16 cellular contexts compared by ENCODE assay signal in genomic region chr9:126733005-126733404, GRCh38.
A peak's percentile ranks its signal among the peaks of the same experiment; 100 is the strongest.
DNase-seq lines count a peak whose midpoint lies in the region; ATAC-seq, FAIRE-seq and TF ChIP-seq lines count a peak whose summit lies in the region.
"Had no signal": no experiment of that assay in that cellular context is flagged by ENCODE, and none has a peak within 500 bp of the region (broad histone marks: within the 10 kb centered on the region; RNA-seq: fewer than 3 reads in every experiment).

No MANE protein-coding gene starts in this region.

- H4K8ac ChIP-seq in H1 (ENCODE audit: extremely low read depth, insufficient read depth, low read length) = no peak overlapping the region

- FAIRE-seq in HepG2 (lab: Jason Lieb, UNC) (peak; percentile 81), H1 (lab: Jason Lieb, UNC) (no peak)
- FAIRE-seq: G401.6, GM12892 had no signal

- no peak overlapping the region for H2BK5ac ChIP-seq in H1 (ENCODE audit: low read depth, low read length)

- no peaks in the 10 kb centered on the region for H3K79me2 ChIP-seq in HepG2 (ENCODE audit: insufficient read depth, low read length)
- no peaks in the 10 kb centered on the region for H3K79me2 ChIP-seq in Loucy (ENCODE audit: insufficient read depth, low read length)
- H3K79me2 ChIP-seq in H1 (ENCODE audit: control insufficient read depth in 1 of 2, insufficient read depth in 2 of 2, low read length in 2 of 2) = no peaks in the 10 kb centered on the region

- H2AK5ac ChIP-seq in H1 (ENCODE audit: low read depth, low read length) = no peak overlapping the region

- no peak overlapping the region for H3K4ac ChIP-seq in H1 (replicated peaks; ENCODE audit: insufficient read length, low read depth, low read length)

- intact Hi-C loops in HepG2 (cut with micrococcal nuclease; ENCODE audit: unreplicated experiment) (no loop called here), right lobe of liver (cut with DNase I) (no loop called here)

- no peak overlapping the region for H2BK20ac ChIP-seq in H1 (ENCODE audit: low read length)

- H3K9me2 ChIP-seq in Loucy (replicated peaks; ENCODE audit: low read depth, low read length) = no peaks in the 10 kb centered on the region

- no peak overlapping the region for H4K5ac ChIP-seq in H1 (ENCODE audit: insufficient read length, low read depth, low read length)

- H2BK120ac ChIP-seq in H1 (replicated peaks; ENCODE audit: low read depth, low read length) = no peak overlapping the region

- no peak for TF ChIP-seq CTCF in HepG2 (CRISPR knock-in tag; IDR thresholded peaks at IDR 0.05)
- no peak for TF ChIP-seq CTCF in right lobe of liver (IDR thresholded peaks at IDR 0.05)
- TF ChIP-seq CTCF in Loucy (conservative IDR thresholded peaks at IDR 0.05; ENCODE audit: low read length) = no peak
- TF ChIP-seq CTCF in H1 (IDR thresholded peaks at IDR 0.05; ENCODE audit: control extremely low read depth in 1 of 3, insufficient read depth in 1 of 3, low read depth in 1 of 3, low read length in 3 of 3) = no peak
- TF ChIP-seq CTCF in right atrium auricular region (IDR thresholded peaks at IDR 0.05) = no peak

- H3K14ac ChIP-seq in H1 (ENCODE audit: insufficient read length) = no peak overlapping the region

- peaks cover 10 to 29% of the 10 kb centered on the region in 2 donors for H3K27me3 Mint-ChIP-seq in natural killer cell treated with Interleukin-12 subunit alpha and Interleukin-12 subunit beta and Interleukin-15 and Interleukin-18, amount 100 ng/mL, for 72 hours

- no peak overlapping the region for H3K9ac ChIP-seq in HepG2 (ENCODE audit: insufficient read depth, low read depth, low read length)
- no peak overlapping the region for H3K9ac ChIP-seq in Loucy (ENCODE audit: low read depth, low read length, poor library complexity, severe bottlenecking)
- no peak overlapping the region for H3K9ac ChIP-seq in H1 (replicated peaks in 1 of 4; ENCODE audit: extremely low read depth in 1 of 4, low read depth in 3 of 4, low read length in 3 of 4)

- POLR2A ChIA-PET in HepG2 (lab: Yijun Ruan, JAX) = no interaction called here
- POLR2A ChIA-PET in H1 (lab: Charles Lee; ENCODE audit: partially characterized antibody) = no interaction called here

- no peak overlapping the region for H4K91ac ChIP-seq in H1 (replicated peaks; ENCODE audit: insufficient read length, low read length)

- DNase-seq in HepG2 (ENCODE audit: low spot score) (peak; percentile 68), right lobe of liver (no peak), H1 (ENCODE audit: low read depth in 1 of 2, low spot score in 2 of 2) (peak in 1 of 2 experiments; percentile 3), right atrium auricular region (ENCODE audit: low spot score) (no peak)
- no peak for DNase-seq in natural killer cell treated with Interleukin-12 subunit alpha and Interleukin-12 subunit beta and Interleukin-15 and Interleukin-18, amount 100 ng/mL, for 72 hours (ENCODE audit: low spot score)
- no peak for DNase-seq in stimulated activated CD4-positive, alpha-beta T cell treated with anti-CD3 and anti-CD28 coated beads, Interleukin-2, amount 100 ng/mL, for 48 hours
- DNase-seq: C1 segment of cervical spinal cord; Caco-2; CD8-positive, alpha-beta T cell; DMS153; DND-41; H9 had no signal

- CTCF ChIA-PET in HepG2 (lab: Yijun Ruan, JAX; ENCODE audit: low intra/inter-chr PET ratio, low total read pairs) (no interaction called here), H1 (lab: Charles Lee; ENCODE audit: partially characterized antibody) (interaction anchor here (0.7 to 6.7 kb wide), 4 partner anchors 9 to 43 kb away, joined by 3 to 48 read pairs (median 4); no protein-coding TSS in a partner anchor)

- no peak overlapping the region for H3K27ac ChIP-seq in HepG2 (ENCODE audit: extremely low read length, insufficient read depth, low read length)
- no peak overlapping the region for H3K27ac ChIP-seq in right lobe of liver
- no peak overlapping the region for H3K27ac ChIP-seq in H1 (ENCODE audit: low read depth, low read length)
- H3K27ac ChIP-seq in right atrium auricular region = no peak overlapping the region

- no peak overlapping the region for H3K4me3 Mint-ChIP-seq in natural killer cell treated with Interleukin-12 subunit alpha and Interleukin-12 subunit beta and Interleukin-15 and Interleukin-18, amount 100 ng/mL, for 72 hours
- H3K4me3 Mint-ChIP-seq: CD8-positive, alpha-beta T cell; H9 had no signal

- H3K9me3 ChIP-seq in HepG2 (ENCODE audit: low read length) = peaks cover 8% of the 10 kb centered on the region
- H3K9me3 ChIP-seq in right lobe of liver = no peaks in the 10 kb centered on the region
- H3K9me3 ChIP-seq in Loucy (ENCODE audit: insufficient read depth, low read depth, low read length) = peaks cover 9% of the 10 kb centered on the region; the same call in 1 of the 2 replicates
- peaks cover 3% of the 10 kb centered on the region in 2 experiments; a peak in 2 of 4 replicates for H3K9me3 ChIP-seq in H1 (ENCODE audit: insufficient read depth in 2 of 2, low read depth in 1 of 2, low read length in 1 of 2)
- H3K9me3 ChIP-seq in right atrium auricular region = peaks cover 0 to 28% of the 10 kb centered on the region in 2 donors

- ATAC-seq in HepG2 = peak; percentile 90
- no peak for ATAC-seq in right lobe of liver
- ATAC-seq in natural killer cell treated with Interleukin-12 subunit alpha and Interleukin-12 subunit beta and Interleukin-15 and Interleukin-18, amount 100 ng/mL, for 72 hours = no peak
- ATAC-seq: CD8-positive, alpha-beta T cell; HCT116 had no signal

- H3K4me1 Mint-ChIP-seq in natural killer cell treated with Interleukin-12 subunit alpha and Interleukin-12 subunit beta and Interleukin-15 and Interleukin-18, amount 100 ng/mL, for 72 hours (ENCODE audit: low read depth in 2 of 2) = no peaks in the 10 kb centered on the region
- H3K4me1 Mint-ChIP-seq: H9 had no signal

- H3K23ac ChIP-seq in H1 (ENCODE audit: insufficient read length) = no peak overlapping the region

- H2AFZ ChIP-seq in HepG2 (ENCODE audit: low read length) (no peak overlapping the region), Loucy (ENCODE audit: low read length) (no peak overlapping the region), H1 (ENCODE audit: low read length) (peak overlapping the region; percentile 76)

- no TSS peak for BruUV-seq in HepG2 (replicated peaks; lab: Mats Ljungman, UMichigan)

- no peaks in the 10 kb centered on the region for H3F3A ChIP-seq in Loucy (ENCODE audit: low read depth)

- H3K4me1 ChIP-seq in HepG2 (ENCODE audit: insufficient read depth, low read length) = peaks cover 16% of the 10 kb centered on the region
- no peaks in the 10 kb centered on the region for H3K4me1 ChIP-seq in right lobe of liver
- H3K4me1 ChIP-seq in Loucy (ENCODE audit: insufficient read depth, low read length, poor library complexity, severe bottlenecking) = peaks cover 5% of the 10 kb centered on the region
- no peaks in the 10 kb centered on the region for H3K4me1 ChIP-seq in H1 (replicated peaks in 1 of 4; ENCODE audit: control insufficient read depth in 3 of 4, insufficient read depth in 4 of 4, low read length in 3 of 4)
- no peaks in the 10 kb centered on the region for H3K4me1 ChIP-seq in right atrium auricular region
- H3K4me1 ChIP-seq: Caco-2 had no signal

- H3K4me3 ChIP-seq in HepG2 (replicated peaks in 1 of 3; ENCODE audit: insufficient read depth in 1 of 3, low read depth in 2 of 3, low read length in 3 of 3) (no peak overlapping the region; a peak in 1 of 6 replicates), right lobe of liver (no peak overlapping the region), Loucy (ENCODE audit: low read length, poor library complexity, severe bottlenecking) (no peak overlapping the region), H1 (ENCODE audit: extremely low read depth in 1 of 4, insufficient read depth in 2 of 4, low read depth in 3 of 4, low read length in 4 of 4) (no peak overlapping the region), right atrium auricular region (no peak overlapping the region)

- H3K79me1 ChIP-seq in H1 (ENCODE audit: low read depth, low read length) = no peaks in the 10 kb centered on the region

- no peak for TF ChIP-seq EP300 in HepG2 (IDR thresholded peaks at IDR 0.05; ENCODE audit: low read depth in 2 of 2, low read length in 2 of 2)
- no peak for TF ChIP-seq EP300 in HepG2 (CRISPR knock-in tag; IDR thresholded peaks at IDR 0.05; ENCODE audit: borderline replicate concordance)
- TF ChIP-seq EP300 in H1 (IDR thresholded peaks at IDR 0.05; ENCODE audit: borderline replicate concordance in 1 of 2, low read depth in 2 of 2, low read length in 2 of 2) = no peak

- peak overlapping the region; percentile 68 for H3K4me2 ChIP-seq in HepG2 (ENCODE audit: low read depth, low read length)
- peak overlapping the region; percentile 5 for H3K4me2 ChIP-seq in Loucy (ENCODE audit: low read depth, low read length, poor library complexity, severe bottlenecking)
- no peak overlapping the region for H3K4me2 ChIP-seq in H1 (ENCODE audit: insufficient read depth in 1 of 2, low read depth in 2 of 2, low read length in 2 of 2)

- no peak overlapping the region for H3K56ac ChIP-seq in H1 (replicated peaks; ENCODE audit: insufficient read length, low read depth, low read length)

- H4K20me1 ChIP-seq in HepG2 (ENCODE audit: insufficient read depth, low read length) (no peaks in the 10 kb centered on the region), Loucy (ENCODE audit: insufficient read depth, low read length, poor library complexity, severe bottlenecking) (no peaks in the 10 kb centered on the region), H1 (replicated peaks in 1 of 2; ENCODE audit: control insufficient read depth in 1 of 2, insufficient read depth in 2 of 2, low read length in 2 of 2) (no peaks in the 10 kb centered on the region)

- H3K9me3 Mint-ChIP-seq in natural killer cell treated with Interleukin-12 subunit alpha and Interleukin-12 subunit beta and Interleukin-15 and Interleukin-18, amount 100 ng/mL, for 72 hours = peaks cover 6% of the 10 kb centered on the region

- H3K36me3 ChIP-seq in HepG2 (replicated peaks in 1 of 2; ENCODE audit: control insufficient read depth in 1 of 2, insufficient read depth in 2 of 2, low read length in 2 of 2) = no peaks in the 10 kb centered on the region
- H3K36me3 ChIP-seq in right lobe of liver = no peaks in the 10 kb centered on the region
- no peaks in the 10 kb centered on the region for H3K36me3 ChIP-seq in Loucy (ENCODE audit: insufficient read depth, low read length)
- H3K36me3 ChIP-seq in H1 (ENCODE audit: control insufficient read depth in 2 of 4, insufficient read depth in 4 of 4, low read length in 3 of 4) = no peaks in the 10 kb centered on the region
- H3K36me3 ChIP-seq in right atrium auricular region = no peaks in the 10 kb centered on the region

- H3K23me2 ChIP-seq in H1 (ENCODE audit: low read depth, low read length) = no peaks in the 10 kb centered on the region

- peaks cover 21% of the 10 kb centered on the region for H3K36me3 Mint-ChIP-seq in natural killer cell treated with Interleukin-12 subunit alpha and Interleukin-12 subunit beta and Interleukin-15 and Interleukin-18, amount 100 ng/mL, for 72 hours
- H3K36me3 Mint-ChIP-seq: CD8-positive, alpha-beta T cell had no signal

- 0% methylated on average over 3 of the region's 3 CpGs for WGBS in HepG2 (ENCODE audit: low lambda C conversion rate)
- WGBS in right lobe of liver (ENCODE audit: insufficient coverage, low coverage, low lambda C conversion rate, missing lambda C conversion rate) = 23% methylated on average over 3 of the region's 3 CpGs
- WGBS in H1 (ENCODE audit: extremely low coverage in 1 of 2, insufficient coverage in 1 of 2, insufficient read length in 1 of 2, insufficient replicate concordance in 2 of 2, low coverage in 1 of 2, low lambda C conversion rate in 2 of 2, missing lambda C conversion rate in 1 of 2), 2 experiments = 80% methylated on average over 3 of the region's 3 CpGs; no CpG with 5 or more reads in 1 of the 2 experiments

- no peak overlapping the region for H3K27ac Mint-ChIP-seq in natural killer cell treated with Interleukin-12 subunit alpha and Interleukin-12 subunit beta and Interleukin-15 and Interleukin-18, amount 100 ng/mL, for 72 hours
- H3K27ac Mint-ChIP-seq: CD8-positive, alpha-beta T cell had no signal

- TF ChIP-seq RAD21 in HepG2 (CRISPR knock-in tag; IDR thresholded peaks at IDR 0.05) (no peak), H1 (IDR thresholded peaks at IDR 0.05 in 1 of 2, conservative IDR thresholded peaks at IDR 0.05 in 1 of 2; ENCODE audit: low read depth in 2 of 2, low read length in 2 of 2) (no peak)

- H3K27me3 ChIP-seq in HepG2 (ENCODE audit: control insufficient read depth in 1 of 2, insufficient read depth in 2 of 2, low read length in 2 of 2) (no peaks in the 10 kb centered on the region), right lobe of liver (no peaks in the 10 kb centered on the region), Loucy (ENCODE audit: insufficient read depth, low read length, poor library complexity, severe bottlenecking) (no peaks in the 10 kb centered on the region), H1 (replicated peaks in 1 of 4; ENCODE audit: control insufficient read depth in 3 of 4, extremely low read depth in 1 of 4, insufficient read depth in 3 of 4, low read length in 3 of 4) (no peaks in the 10 kb centered on the region), right atrium auricular region (no peaks in the 10 kb centered on the region)

- H2BK12ac ChIP-seq in H1 (ENCODE audit: low read depth, low read length) = no peak overlapping the region

- no peak overlapping the region for H2BK15ac ChIP-seq in H1 (ENCODE audit: low read length)

- H3K18ac ChIP-seq in H1 (ENCODE audit: extremely low read depth, low read length) = no peak overlapping the region

- in situ Hi-C loops in HepG2 (cut with HindIII; ENCODE audit: extremely low pct_ligation_motif_present, low pct_unique_long_range_greater_than_20kb) = no loop called here

- TF ChIP-seq POLR2A in HepG2 (IDR thresholded peaks at IDR 0.05; ENCODE audit: insufficient read depth in 1 of 2, low read depth in 2 of 2, low read length in 2 of 2) (no peak), right lobe of liver (IDR thresholded peaks at IDR 0.05) (no peak), H1 (IDR thresholded peaks at IDR 0.05; ENCODE audit: control extremely low read depth in 1 of 2, low read depth in 2 of 2, low read length in 2 of 2) (no peak)

Comparison
In these comparisons a context has a peak if more than half of its experiments do, and no peak if none do; other contexts are left out.
1. H3K4me2 ChIP-seq: peak in HepG2 (single experiment) and Loucy (single experiment); none in H1 (0 of 2).
2. Of the 41 proteins assayed by ChIP-seq in both HepG2 and H1: peak only in HepG2: HDAC2; only in H1: none; in both: none; in neither: 40.